ENCODE assay signal across 8 cellular contexts in the genomic region with DNA sequence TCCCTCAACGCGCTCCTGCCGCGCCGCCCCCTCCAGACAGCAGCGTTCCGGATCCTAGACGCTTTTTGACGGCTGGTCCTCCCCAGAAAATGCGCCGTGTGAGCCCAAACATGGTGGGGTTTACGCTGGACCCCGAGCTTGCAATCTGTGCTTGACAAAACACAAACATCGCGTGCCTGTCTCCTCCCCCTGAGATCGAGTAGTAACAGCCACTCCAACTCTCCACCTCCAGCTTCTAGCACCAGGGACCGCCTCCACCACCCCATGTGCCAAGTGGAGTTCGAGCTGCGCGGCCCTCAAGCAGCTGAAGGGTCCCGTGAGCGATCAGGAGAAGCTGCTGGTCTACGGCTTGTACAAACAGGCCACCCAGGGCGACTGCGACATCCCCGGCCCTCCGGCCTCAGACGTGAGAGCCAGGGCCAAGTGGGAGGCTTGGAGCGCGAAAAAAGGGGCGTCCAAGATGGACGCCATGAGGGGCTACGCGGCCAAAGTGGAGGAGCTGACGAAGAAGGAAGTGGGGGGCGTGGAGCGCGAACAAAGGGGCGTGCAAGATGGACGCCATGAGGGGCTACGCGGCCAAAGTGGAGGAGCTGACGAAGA. TPM values are rescaled to one million over a fixed set of nuclear protein-coding genes. Genes with fewer than 3 reads are reported as not detected.
DNase-seq lines count a peak whose midpoint lies in the region; ATAC-seq and TF ChIP-seq lines count a peak whose summit lies in the region.

No MANE protein-coding gene starts in this region.

- no peak for TF ChIP-seq POLR2A in gastroesophageal sphincter (IDR thresholded peaks at IDR 0.05)

- H3K4me3 ChIP-seq in gastroesophageal sphincter, result peak overlapping the region; percentile 88 to 94
- peak overlapping the region; percentile 77 to 94 for H3K4me3 ChIP-seq in neutrophil (ENCODE audit: low read depth in 1 of 2, low read length in 1 of 2)

- H3K36me3 Mint-ChIP-seq in IgD-negative memory B cell, result no peaks in the 10 kb centered on the region
- H3K36me3 Mint-ChIP-seq in activated T-cell treated with anti-CD3 and anti-CD28 coated beads, Interleukin-2, amount 50 U/mL, for 4 hours (ENCODE audit: insufficient read depth), result peaks cover 17% of the 10 kb centered on the region

- peaks cover 0 to 25% of the 10 kb centered on the region in 2 donors for H3K36me3 ChIP-seq in gastroesophageal sphincter
- peaks cover 3% of the 10 kb centered on the region for H3K36me3 ChIP-seq in neutrophil

- H3K9me3 ChIP-seq in gastroesophageal sphincter, result no peaks in the 10 kb centered on the region
- no peaks in the 10 kb centered on the region for H3K9me3 ChIP-seq in neutrophil

- H3K4me1 Mint-ChIP-seq in IgD-negative memory B cell, result peaks cover 25 to 30% (median 25%) of the 10 kb centered on the region in 3 donors
- H3K4me1 Mint-ChIP-seq in activated T-cell treated with anti-CD3 and anti-CD28 coated beads, Interleukin-2, amount 50 U/mL, for 4 hours (ENCODE audit: low read depth), result peaks cover 40% of the 10 kb centered on the region

- no peaks in the 10 kb centered on the region for H3K27me3 Mint-ChIP-seq in IgD-negative memory B cell
- no peaks in the 10 kb centered on the region for H3K27me3 Mint-ChIP-seq in activated T-cell treated with anti-CD3 and anti-CD28 coated beads, Interleukin-2, amount 50 U/mL, for 4 hours (ENCODE audit: low read depth)

- peak overlapping the region; percentile 92 to 100 (median 93) for H3K4me3 Mint-ChIP-seq in IgD-negative memory B cell
- peak overlapping the region; percentile 98 for H3K4me3 Mint-ChIP-seq in activated T-cell treated with anti-CD3 and anti-CD28 coated beads, Interleukin-2, amount 50 U/mL, for 4 hours

- H3K27me3 ChIP-seq in gastroesophageal sphincter (no peaks in the 10 kb centered on the region), neutrophil (no peaks in the 10 kb centered on the region)

- H3K27ac ChIP-seq in gastroesophageal sphincter, result peak overlapping the region; percentile 74 to 92 (median 86)
- peak overlapping the region; percentile 82 for H3K27ac ChIP-seq in neutrophil

- H3K9me3 Mint-ChIP-seq in IgD-negative memory B cell, result no peaks in the 10 kb centered on the region
- H3K9me3 Mint-ChIP-seq in activated T-cell treated with anti-CD3 and anti-CD28 coated beads, Interleukin-2, amount 50 U/mL, for 4 hours, result no peaks in the 10 kb centered on the region

- no peak for TF ChIP-seq EP300 in gastroesophageal sphincter (IDR thresholded peaks at IDR 0.05)

- ATAC-seq in activated T-cell treated with anti-CD3 and anti-CD28 coated beads, Interleukin-2, amount 50 U/mL, for 4 hours, result peak; percentile 9 to 11
- peak; percentile 77 for ATAC-seq in gastroesophageal sphincter
- no peak for ATAC-seq in HG02970 (IDR thresholded peaks at IDR 0.05; ENCODE audit: low FRiP score, unreplicated experiment)

- peak overlapping the region; percentile 97 to 99 (median 98) for H3K27ac Mint-ChIP-seq in IgD-negative memory B cell

- WGBS in gastroesophageal sphincter (ENCODE audit: low coverage in 1 of 2), 2 donors, result 27% methylated on average over 2 of the region's 43 CpGs; no CpG with 5 or more reads in 1 of the 2 donors

- no peak for TF ChIP-seq CTCF in gastroesophageal sphincter (IDR thresholded peaks at IDR 0.05)
- TF ChIP-seq CTCF in neutrophil (IDR thresholded peaks at IDR 0.05), result no peak

- peaks cover 0 to 23% (median 0%) of the 10 kb centered on the region in 3 donors for H3K4me1 ChIP-seq in gastroesophageal sphincter
- peaks cover 19 to 21% of the 10 kb centered on the region in 2 experiments for H3K4me1 ChIP-seq in neutrophil (ENCODE audit: control insufficient read depth in 1 of 2, insufficient read depth in 1 of 2, low read depth in 1 of 2, low read length in 1 of 2)

- DNase-seq in NCI-H82 (lab: John Stamatoyannopoulos, UW) (peak; percentile 66), NCI-H82 treated with DMSO at 0.1 percent for 48 hours (lab: John Stamatoyannopoulos, UW; ENCODE audit: unreplicated experiment) (no peak), SIG-M5 treated with dmso at 0.1 percent for 504 hours (lab: John Stamatoyannopoulos, UW; ENCODE audit: unreplicated experiment) (no peak)
- DNase-seq in activated T-cell treated with anti-CD3 and anti-CD28 coated beads, Interleukin-2, amount 50 U/mL, for 4 hours, result no peak

RNA-seq across cellular contexts. Expression of a gene that starts 0.7 kb away (rescaled TPM):
- 27.4 TPM for polyA plus RNA-seq in IgD-negative memory B cell
- total RNA-seq in activated T-cell treated with anti-CD3 and anti-CD28 coated beads, Interleukin-2, amount 50 U/mL, for 4 hours, result 10 to 100 TPM; 71.6 to 86.8 (median 79.5) TPM
- total RNA-seq in gastroesophageal sphincter, result 10 to 100 TPM; 13.9 to 21.6 (median 17.9) TPM

RNA-seq across cellular contexts. Expression of a gene that starts 20.3 kb away (rescaled TPM):
- 0.65 TPM for polyA plus RNA-seq in IgD-negative memory B cell
- total RNA-seq in activated T-cell treated with anti-CD3 and anti-CD28 coated beads, Interleukin-2, amount 50 U/mL, for 4 hours, result 10 to 100 TPM in 1 of 3 donors, 1 to 10 TPM in 2; 7.0 to 11.5 (median 7.6) TPM
- 10 to 100 TPM in 1 of 4 donors, 1 to 10 TPM in 3; 2.8 to 13.6 (median 7.1) TPM for total RNA-seq in gastroesophageal sphincter

RNA-seq across cellular contexts. Expression of a gene that starts 29.4 kb away (rescaled TPM):
- polyA plus RNA-seq in IgD-negative memory B cell, result 100.0 TPM
- 10 to 100 TPM; 63.7 to 71.9 (median 69.7) TPM for total RNA-seq in activated T-cell treated with anti-CD3 and anti-CD28 coated beads, Interleukin-2, amount 50 U/mL, for 4 hours
- total RNA-seq in gastroesophageal sphincter, result 100 to 1,000 TPM in 2 of 4 donors, 10 to 100 TPM in 2; 52.5 to 119 (median 99.3) TPM

RNA-seq across cellular contexts. Expression of a gene that starts 29.4 kb away (rescaled TPM):
- 32.2 TPM for polyA plus RNA-seq in IgD-negative memory B cell
- total RNA-seq in activated T-cell treated with anti-CD3 and anti-CD28 coated beads, Interleukin-2, amount 50 U/mL, for 4 hours, result 10 to 100 TPM; 42.3 to 46.9 (median 44.4) TPM
- 10 to 100 TPM; 20.5 to 33.9 (median 27.8) TPM for total RNA-seq in gastroesophageal sphincter

RNA-seq across cellular contexts. Expression of a gene that starts 38.1 kb away (rescaled TPM):
- polyA plus RNA-seq in IgD-negative memory B cell, result 9.9 TPM
- total RNA-seq in activated T-cell treated with anti-CD3 and anti-CD28 coated beads, Interleukin-2, amount 50 U/mL, for 4 hours, result 10 to 100 TPM; 65.3 to 72.2 (median 71.4) TPM
- total RNA-seq in gastroesophageal sphincter, result 10 to 100 TPM; 13.1 to 39.8 (median 30.4) TPM
